24 cellular contexts compared by ENCODE assay signal in genomic region chr2:72940361-72940760, GRCh38. TPM values are rescaled to one million over a fixed set of nuclear protein-coding genes. Genes with fewer than 3 reads are reported as not detected.
"Had no signal": no experiment of that assay in that cellular context is flagged by ENCODE, and none has a peak within 500 bp of the region (broad histone marks: within the 10 kb centered on the region; RNA-seq: fewer than 3 reads in every experiment).

No MANE protein-coding gene starts in this region.

- H3K4me3 ChIP-seq: body of pancreas, cardiac muscle cell, hepatocyte, left lung, right lobe of liver, transverse colon, uterus had no signal

- H3K4me2 ChIP-seq: hepatocyte had no signal

- ATAC-seq: activated CD4-positive, alpha-beta T cell treated with anti-CD3 and anti-CD28 coated beads for 36 hours; body of pancreas; foreskin keratinocyte; left lung; natural killer cell treated with Interleukin-12 subunit alpha and Interleukin-12 subunit beta and Interleukin-15 and Interleukin-18, amount 100 ng/mL, for 72 hours; right lobe of liver; stimulated activated memory B cell treated with anti-CD40 and anti-IgM and Interleukin-4, amounts not matched to agents 10 μg/mL and 1 μg/mL and 100 μg/mL, for 72 hours had no signal

- H3K79me2 ChIP-seq: hepatocyte had no signal

- H3K27ac ChIP-seq: body of pancreas, cardiac muscle cell, foreskin keratinocyte, hepatocyte, left lung, right lobe of liver, transverse colon, uterus had no signal

- H3K9me3 ChIP-seq: body of pancreas, left lung, right lobe of liver, transverse colon, uterus had no signal

- H3K36me3 ChIP-seq: cardiac muscle cell, transverse colon, uterus had no signal

- H3K4me1 ChIP-seq: body of pancreas, foreskin keratinocyte, left lung, right lobe of liver, transverse colon had no signal

- DNase-seq: activated B cell treated with CpG ODN at 0.5 μM for 24 hours; activated CD4-positive, alpha-beta memory T cell treated with anti-CD3 and anti-CD28 coated beads for 36 hours; activated CD4-positive, alpha-beta T cell treated with anti-CD3 and anti-CD28 coated beads for 36 hours; activated effector memory CD4-positive, alpha-beta T cell treated with anti-CD3 and anti-CD28 coated beads, Interleukin-2, amount 50 U/mL, for 16 hours; activated naive CD4-positive, alpha-beta T cell treated with anti-CD3 and anti-CD28 coated beads, Interleukin-2, amount 10 ng/mL, durations not matched to agents 7 days and 5 days; amygdala; body of pancreas; erythroblast; foreskin keratinocyte; immature natural killer cell; mammary epithelial cell; nucleus accumbens; right lobe of liver; small intestine; stimulated activated CD4-positive, alpha-beta T cell treated with anti-CD3 and anti-CD28 coated beads, Interleukin-15, amount 100 ng/mL, for 24 hours; transverse colon; uterus had no signal

- H3K27me3 ChIP-seq: body of pancreas, hepatocyte, right lobe of liver, transverse colon, uterus had no signal

RNA-seq across cellular contexts. Expression of gene EMX1, which starts 23.0 kb away (rescaled TPM):
- total RNA-seq: activated CD4-positive, alpha-beta memory T cell treated with anti-CD3 and anti-CD28 coated beads for 36 hours; activated CD4-positive, alpha-beta T cell treated with anti-CD3 and anti-CD28 coated beads for 36 hours; cerebellum; fibroblast of lung; foreskin keratinocyte; left lung; mammary epithelial cell; natural killer cell treated with Interleukin-12 subunit alpha and Interleukin-12 subunit beta and Interleukin-15 and Interleukin-18, amount 100 ng/mL, for 72 hours had no signal
- polyA plus RNA-seq: cardiac muscle cell, fibroblast of lung, foreskin keratinocyte, immature natural killer cell, mammary epithelial cell had no signal
